2 cellular contexts compared by ENCODE assay signal in the genomic region with DNA sequence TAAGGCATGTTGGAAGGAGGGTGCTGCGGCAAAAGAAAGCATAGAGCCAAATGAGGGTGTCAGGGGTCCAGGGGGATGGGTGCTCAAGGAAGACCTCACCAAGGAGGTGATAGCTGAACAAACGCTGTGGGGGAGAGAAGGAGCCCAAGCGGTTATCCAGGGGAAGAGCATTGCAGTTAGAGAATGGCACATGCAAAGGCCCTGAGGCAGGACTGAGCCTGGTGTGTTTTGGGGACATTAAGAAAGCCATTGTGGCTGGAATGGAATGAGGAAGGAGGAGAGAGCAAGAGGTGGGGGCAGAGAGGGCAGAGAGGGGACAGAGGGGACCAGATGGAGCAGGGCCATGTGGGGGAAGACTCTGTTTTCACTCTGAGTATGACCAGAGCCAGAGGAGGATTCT.
A peak's percentile ranks its signal among the peaks of the same experiment; 100 is the strongest.
TF ChIP-seq lines count a peak whose summit lies in the region.

No MANE protein-coding gene starts in this region.

TF ChIP-seq in K562, 482 proteins besides CTCF, POLR2A, EP300 and RAD21:
- TF ChIP-seq PCBP2 (IDR thresholded peaks at IDR 0.05; ENCODE audit: low read depth, low read length, poor library complexity, severe bottlenecking) (no peak), ARID1B (IDR thresholded peaks at IDR 0.05) (no peak), RBM25 (IDR thresholded peaks at IDR 0.05; ENCODE audit: low read depth, low read length, severe bottlenecking) (peak; percentile 46), CBX8 (IDR thresholded peaks at IDR 0.05; ENCODE audit: borderline replicate concordance, extremely low read depth, low read depth, low read length, poor library complexity, severe bottlenecking) (no peak)
- TF ChIP-seq, protein P1, sequence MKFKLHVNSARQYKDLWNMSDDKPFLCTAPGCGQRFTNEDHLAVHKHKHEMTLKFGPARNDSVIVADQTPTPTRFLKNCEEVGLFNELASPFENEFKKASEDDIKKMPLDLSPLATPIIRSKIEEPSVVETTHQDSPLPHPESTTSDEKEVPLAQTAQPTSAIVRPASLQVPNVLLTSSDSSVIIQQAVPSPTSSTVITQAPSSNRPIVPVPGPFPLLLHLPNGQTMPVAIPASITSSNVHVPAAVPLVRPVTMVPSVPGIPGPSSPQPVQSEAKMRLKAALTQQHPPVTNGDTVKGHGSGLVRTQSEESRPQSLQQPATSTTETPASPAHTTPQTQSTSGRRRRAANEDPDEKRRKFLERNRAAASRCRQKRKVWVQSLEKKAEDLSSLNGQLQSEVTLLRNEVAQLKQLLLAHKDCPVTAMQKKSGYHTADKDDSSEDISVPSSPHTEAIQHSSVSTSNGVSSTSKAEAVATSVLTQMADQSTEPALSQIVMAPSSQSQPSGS (CRISPR knock-in tag; IDR thresholded peaks at IDR 0.05): no peak

TF ChIP-seq in HEK293T, 16 proteins besides CTCF, POLR2A, EP300 and RAD21:
- no peak for TF ChIP-seq NFRKB (IDR thresholded peaks at IDR 0.05)
- no peak for TF ChIP-seq CTBP1 (IDR thresholded peaks at IDR 0.05; ENCODE audit: borderline replicate concordance)
- no peak for TF ChIP-seq FOXK2 (IDR thresholded peaks at IDR 0.05)
- no peak for TF ChIP-seq ARNT (IDR thresholded peaks at IDR 0.05)
- no peak for TF ChIP-seq ZNF384 (IDR thresholded peaks at IDR 0.05)
TF ChIP-seq in HEK293T: peak in this region for 0.
